ENCODE assay signal across 16 cellular contexts in genomic region chr7:102416406-102416805, GRCh38. TPM values are rescaled to one million over a fixed set of nuclear protein-coding genes. Genes with fewer than 3 reads are reported as not detected.
A peak's percentile ranks its signal among the peaks of the same experiment; 100 is the strongest.
DNase-seq lines count a peak whose midpoint lies in the region; ATAC-seq and TF ChIP-seq lines count a peak whose summit lies in the region.
"Had no signal": no experiment of that assay in that cellular context is flagged by ENCODE, and none has a peak within 500 bp of the region (broad histone marks: within the 10 kb centered on the region; RNA-seq: fewer than 3 reads in every experiment).

No MANE protein-coding gene starts in this region.

- CTCF ChIA-PET in activated CD4-positive, alpha-beta T cell treated with anti-CD3 and anti-CD28 coated beads for 36 hours (lab: Charles Lee): interaction anchor here (2.4 to 2.6 kb wide), 2 partner anchors 9 to 12 kb away, joined by 11 to 13 read pairs; no protein-coding TSS in a partner anchor

- peak overlapping the region; percentile 29 for H3K4me3 Mint-ChIP-seq in activated CD4-positive, alpha-beta T cell treated with anti-CD3 and anti-CD28 coated beads for 36 hours
- H3K4me3 Mint-ChIP-seq in activated naive CD8-positive, alpha-beta T cell: peak overlapping the region; percentile 84

- DNase-seq in activated CD4-positive, alpha-beta T cell treated with anti-CD3 and anti-CD28 coated beads for 36 hours: no peak
- no peak for DNase-seq in activated CD4-positive, alpha-beta T cell treated with anti-CD3 and anti-CD28 coated beads for 48 hours
- DNase-seq in NCI-H1092 treated with DMSO at 0.1 percent for 48 hours (lab: John Stamatoyannopoulos, UW): no peak
- DNase-seq in left lobe of liver (ENCODE audit: low spot score): no peak
- DNase-seq: 8988T; cerebellar nuclear complex; DND-41; NCI-H1092; NCI-H774; sigmoid colon; stimulated activated CD4-positive, alpha-beta T cell treated with anti-CD3 and anti-CD28 coated beads, Interleukin-4, amount 100 ng/mL, for 1 hour had no signal

- H3K4me1 Mint-ChIP-seq in activated CD4-positive, alpha-beta T cell treated with anti-CD3 and anti-CD28 coated beads for 36 hours: peaks cover 61% of the 10 kb centered on the region
- H3K4me1 Mint-ChIP-seq in activated naive CD8-positive, alpha-beta T cell (ENCODE audit: low read depth): peaks cover 69% of the 10 kb centered on the region

- no peaks in the 10 kb centered on the region for H3K27me3 ChIP-seq in neutrophil
- H3K27me3 ChIP-seq: BLaER1 treated with 17β-estradiol and CSF1 and Interleukin-3, amounts not matched to agents 10 nM and 100 nM; sigmoid colon had no signal

- intact Hi-C loops in activated CD4-positive, alpha-beta T cell treated with anti-CD3 and anti-CD28 coated beads for 36 hours (cut with DNase I, micrococcal nuclease): loop anchor here in 1 of 2 experiments (2.0 kb wide), 1 partner anchor 16 kb away; the partner anchor contains the start of gene ORAI2

- H3K36me3 ChIP-seq in KOPT-K1 (ENCODE audit: insufficient read depth, low read length) (peaks cover 70% of the 10 kb centered on the region), neutrophil (peaks cover 16% of the 10 kb centered on the region)

- peak overlapping the region in 1 of 2 experiments; percentile 33 for H3K4me3 ChIP-seq in neutrophil (ENCODE audit: low read depth in 1 of 2, low read length in 1 of 2)
- H3K4me3 ChIP-seq: BLaER1 treated with 17β-estradiol and CSF1 and Interleukin-3, amounts not matched to agents 10 nM and 100 nM; sigmoid colon had no signal

- H3K36me3 Mint-ChIP-seq in activated CD4-positive, alpha-beta T cell treated with anti-CD3 and anti-CD28 coated beads for 36 hours (ENCODE audit: low read depth): peaks cover 62% of the 10 kb centered on the region
- H3K36me3 Mint-ChIP-seq in activated naive CD8-positive, alpha-beta T cell: peaks cover 16% of the 10 kb centered on the region

- peak overlapping the region; percentile 68 for H3K27ac ChIP-seq in KOPT-K1 (ENCODE audit: low read depth, low read length, poor library complexity, severe bottlenecking)
- H3K27ac ChIP-seq in neutrophil: peak overlapping the region; percentile 93
- H3K27ac ChIP-seq: sigmoid colon had no signal

- no peaks in the 10 kb centered on the region for H3K9me3 Mint-ChIP-seq in activated CD4-positive, alpha-beta T cell treated with anti-CD3 and anti-CD28 coated beads for 36 hours (ENCODE audit: low read depth)
- no peaks in the 10 kb centered on the region for H3K9me3 Mint-ChIP-seq in activated naive CD8-positive, alpha-beta T cell (ENCODE audit: low read depth)

- H3K27me3 Mint-ChIP-seq in activated CD4-positive, alpha-beta T cell treated with anti-CD3 and anti-CD28 coated beads for 36 hours: no peaks in the 10 kb centered on the region
- H3K27me3 Mint-ChIP-seq in activated naive CD8-positive, alpha-beta T cell: no peaks in the 10 kb centered on the region

- no peak for TF ChIP-seq CTCF in neutrophil (IDR thresholded peaks at IDR 0.05)

- ATAC-seq in activated CD4-positive, alpha-beta T cell treated with anti-CD3 and anti-CD28 coated beads for 36 hours: no peak
- ATAC-seq in left lobe of liver (no peak), HG03135 (IDR thresholded peaks at IDR 0.05; ENCODE audit: unreplicated experiment) (no peak)

- POLR2A ChIA-PET in activated CD4-positive, alpha-beta T cell treated with anti-CD3 and anti-CD28 coated beads for 36 hours (lab: Charles Lee): interaction anchor here (0.6 to 1.1 kb wide), 3 partner anchors 11 to 676 kb away, joined by 3 to 7 read pairs (median 3); no protein-coding TSS in a partner anchor

- peaks cover 80 to 89% of the 10 kb centered on the region in 2 experiments for H3K4me1 ChIP-seq in neutrophil (ENCODE audit: control insufficient read depth in 1 of 2, insufficient read depth in 1 of 2, low read depth in 1 of 2, low read length in 1 of 2)

- H3K9me3 ChIP-seq in KOPT-K1 (ENCODE audit: insufficient read depth, low read length, poor library complexity, severe bottlenecking): no peaks in the 10 kb centered on the region
- no peaks in the 10 kb centered on the region for H3K9me3 ChIP-seq in neutrophil
- H3K9me3 ChIP-seq: BLaER1 treated with 17β-estradiol and CSF1 and Interleukin-3, amounts not matched to agents 10 nM and 100 nM; sigmoid colon had no signal

- peak overlapping the region; percentile 95 for H3K27ac Mint-ChIP-seq in activated CD4-positive, alpha-beta T cell treated with anti-CD3 and anti-CD28 coated beads for 36 hours
- H3K27ac Mint-ChIP-seq in activated naive CD8-positive, alpha-beta T cell: peak overlapping the region; percentile 99

RNA-seq across cellular contexts. Expression of gene ORAI2, which starts 17.0 kb away (rescaled TPM):
- total RNA-seq in activated CD4-positive, alpha-beta T cell treated with anti-CD3 and anti-CD28 coated beads for 36 hours: 10 to 100 TPM; 20.8 to 25.1 TPM
- total RNA-seq in left lobe of liver: 1.9 TPM

RNA-seq across cellular contexts. Expression of gene PRKRIP1, which starts 20.2 kb away (rescaled TPM):
- total RNA-seq in activated CD4-positive, alpha-beta T cell treated with anti-CD3 and anti-CD28 coated beads for 36 hours: 10 to 100 TPM; 26.2 to 31.4 TPM
- 10.8 TPM for total RNA-seq in left lobe of liver

RNA-seq across cellular contexts. Expression of gene ALKBH4, which starts 48.3 kb away (rescaled TPM):
- 1 to 10 TPM; 6.1 to 9.1 TPM for total RNA-seq in activated CD4-positive, alpha-beta T cell treated with anti-CD3 and anti-CD28 coated beads for 36 hours
- total RNA-seq in left lobe of liver: 8.3 TPM

RNA-seq across cellular contexts. Expression of gene LRWD1, which starts 48.4 kb away (rescaled TPM):
- total RNA-seq in activated CD4-positive, alpha-beta T cell treated with anti-CD3 and anti-CD28 coated beads for 36 hours: 10 to 100 TPM; 13.6 to 14.4 TPM
- total RNA-seq in left lobe of liver: 16.4 TPM
